Comparison of ENCODE assay signal across 1 cellular context in the genomic region with DNA sequence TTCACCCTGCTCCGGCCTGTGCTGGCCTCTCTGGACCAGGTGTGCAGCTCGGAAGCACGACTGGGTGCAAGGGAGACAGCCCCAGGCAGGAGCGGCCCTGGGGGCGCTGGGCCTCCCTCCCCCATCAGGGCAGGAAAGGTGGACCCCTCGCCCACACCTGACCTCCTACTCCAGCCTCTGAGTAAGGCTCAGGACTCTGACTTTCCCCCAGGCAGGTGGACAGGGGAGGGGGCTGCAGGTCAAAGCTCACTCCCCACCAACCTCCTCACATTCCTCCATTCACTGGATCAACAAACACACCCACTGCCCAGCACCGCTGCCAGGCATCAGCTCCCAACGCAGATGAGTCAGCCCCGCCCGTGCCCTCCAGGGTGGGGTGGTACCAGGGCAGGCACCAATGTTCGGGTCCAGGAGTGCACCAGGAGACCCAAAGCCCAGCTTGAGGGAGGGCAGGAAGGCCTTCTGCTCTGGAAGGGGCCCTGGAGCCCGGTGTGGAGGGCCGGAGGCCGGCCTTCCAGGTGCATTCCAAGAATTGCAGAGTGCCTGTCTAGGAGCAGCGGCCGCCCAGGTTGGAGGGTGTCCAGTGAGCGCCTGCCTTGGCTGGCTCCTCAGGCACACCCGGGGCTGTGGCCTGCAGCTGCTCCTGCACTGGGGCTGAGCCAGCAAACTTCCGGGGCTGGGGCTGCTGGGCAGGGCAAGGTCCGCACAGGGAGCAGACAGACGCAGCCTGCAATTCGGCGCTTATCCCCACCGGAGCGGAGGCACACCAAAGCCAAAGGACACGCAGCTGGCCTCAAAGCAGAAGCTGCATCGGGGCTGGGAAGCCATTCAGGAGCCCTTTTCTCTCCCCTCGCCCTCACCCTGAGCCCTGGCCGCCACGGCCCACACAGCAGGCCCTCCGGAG.
A peak's percentile ranks its signal among the peaks of the same experiment; 100 is the strongest.
TF ChIP-seq lines count a peak whose summit lies in the region.

No MANE protein-coding gene starts in this region.

TF ChIP-seq in liver, 16 proteins besides CTCF, POLR2A, EP300 and RAD21 (continued from another document):
- TF ChIP-seq, protein P1, sequence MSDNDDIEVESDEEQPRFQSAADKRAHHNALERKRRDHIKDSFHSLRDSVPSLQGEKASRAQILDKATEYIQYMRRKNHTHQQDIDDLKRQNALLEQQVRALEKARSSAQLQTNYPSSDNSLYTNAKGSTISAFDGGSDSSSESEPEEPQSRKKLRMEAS (IDR thresholded peaks at IDR 0.05), result peak; percentile 82
- TF ChIP-seq, protein P2, sequence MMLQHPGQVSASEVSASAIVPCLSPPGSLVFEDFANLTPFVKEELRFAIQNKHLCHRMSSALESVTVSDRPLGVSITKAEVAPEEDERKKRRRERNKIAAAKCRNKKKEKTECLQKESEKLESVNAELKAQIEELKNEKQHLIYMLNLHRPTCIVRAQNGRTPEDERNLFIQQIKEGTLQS (IDR thresholded peaks at IDR 0.05), result no peak
- peak; percentile 48 for TF ChIP-seq FOXA2 (IDR thresholded peaks at IDR 0.05)
- TF ChIP-seq TAF1 (conservative IDR thresholded peaks at IDR 0.05), result no peak
- peak; percentile 15 for TF ChIP-seq NR2F2 (IDR thresholded peaks at IDR 0.05)
- peak; percentile 79 to 92 for TF ChIP-seq RXRA (IDR thresholded peaks at IDR 0.05)
